ENCODE assay signal across 24 cellular contexts in the genomic region with DNA sequence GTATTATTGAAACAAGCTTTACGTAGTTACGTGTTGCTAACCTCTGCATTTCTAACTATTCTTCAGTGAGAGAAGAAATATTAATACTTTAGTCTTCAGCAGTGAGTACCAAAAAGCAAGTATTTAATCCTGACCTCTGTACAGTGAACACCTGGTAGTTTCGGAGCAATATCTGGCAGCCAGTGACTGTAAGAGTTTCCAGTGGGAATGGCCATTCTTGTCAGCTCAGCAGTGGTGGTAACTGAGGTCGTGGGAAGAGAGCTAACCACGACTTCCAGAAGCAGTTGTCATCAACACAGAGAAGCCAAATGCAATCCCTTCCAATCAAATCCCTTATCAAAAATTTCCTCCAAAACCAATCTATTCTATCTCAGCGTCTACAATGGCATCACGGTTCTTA.
"Had no signal": no experiment of that assay in that cellular context is flagged by ENCODE, and none has a peak within 500 bp of the region (broad histone marks: within the 10 kb centered on the region; RNA-seq: fewer than 3 reads in every experiment).

No MANE protein-coding gene starts in this region.

- ATAC-seq: gastrocnemius medialis; lower lobe of right lung; naive thymus-derived CD4-positive, alpha-beta T cell; psoas muscle had no signal

- H3K27ac ChIP-seq: coronary artery, epithelial cell of prostate, esophagus muscularis mucosa, gastrocnemius medialis, left ventricle myocardium inferior, lower lobe of right lung, neutrophil, psoas muscle, sigmoid colon, skin epidermis, stomach, upper lobe of left lung, vagina had no signal

- H3K4me1 ChIP-seq: esophagus muscularis mucosa, gastrocnemius medialis, left ventricle myocardium inferior, lower lobe of right lung, psoas muscle, sigmoid colon, upper lobe of left lung, vagina had no signal

- H3K27me3 ChIP-seq: esophagus muscularis mucosa, gastrocnemius medialis, neutrophil, sigmoid colon, stomach, upper lobe of left lung, vagina had no signal

- H3K4me3 ChIP-seq: coronary artery, esophagus muscularis mucosa, gastrocnemius medialis, left ventricle myocardium inferior, lower lobe of right lung, psoas muscle, sigmoid colon, skin epidermis, stomach, upper lobe of left lung, vagina had no signal

- DNase-seq: effector memory CD4-positive, alpha-beta T cell; gastrocnemius medialis; glutamatergic neuron; islet precursor cell; left ventricle myocardium inferior; lower lobe of right lung; mesendoderm; naive thymus-derived CD4-positive, alpha-beta T cell; nephron progenitor cell; psoas muscle; retina; sigmoid colon; stimulated activated CD4-positive, alpha-beta T cell treated with anti-CD3 and anti-CD28 coated beads, Interleukin-2, amount 100 ng/mL, for 24 hours; stimulated activated CD4-positive, alpha-beta T cell treated with anti-CD3 and anti-CD28 coated beads, Interleukin-4, amount 100 ng/mL, for 4 hours; stimulated activated naive CD4-positive, alpha-beta T cell; stomach; substantia nigra; upper lobe of left lung had no signal

- H3K36me3 ChIP-seq: esophagus muscularis mucosa, gastrocnemius medialis, left ventricle myocardium inferior, lower lobe of right lung, neutrophil, sigmoid colon, stomach, upper lobe of left lung, vagina had no signal

- H3K9me3 ChIP-seq: esophagus muscularis mucosa, gastrocnemius medialis, left ventricle myocardium inferior, lower lobe of right lung, neutrophil, psoas muscle, sigmoid colon, stomach, upper lobe of left lung, vagina had no signal
